ENCODE assay signal across 15 cellular contexts in genomic region chr1:17441993-17442357, GRCh38. TPM values are rescaled to one million over a fixed set of nuclear protein-coding genes. Genes with fewer than 3 reads are reported as not detected.
DNase-seq lines count a peak whose midpoint lies in the region; ATAC-seq and TF ChIP-seq lines count a peak whose summit lies in the region.
"Had no signal": no experiment of that assay in that cellular context is flagged by ENCODE, and none has a peak within 500 bp of the region (broad histone marks: within the 10 kb centered on the region; RNA-seq: fewer than 3 reads in every experiment).

No MANE protein-coding gene starts in this region.

- H3K4me2 ChIP-seq in SK-N-SH (peak overlapping the region; percentile 96; the same call in 1 of the 2 replicates), neural progenitor cell (peak overlapping the region; percentile 99)

- H3K36me3 Mint-ChIP-seq in neural progenitor cell: no peaks in the 10 kb centered on the region
- H3K36me3 Mint-ChIP-seq: natural killer cell had no signal

- TF ChIP-seq EP300 in SK-N-SH (IDR thresholded peaks at IDR 0.05; ENCODE audit: borderline replicate concordance in 1 of 2, low read depth in 1 of 2, low read length in 1 of 2) (no peak), transverse colon (IDR thresholded peaks at IDR 0.05; ENCODE audit: low read depth) (no peak)

- TF ChIP-seq POLR2A in transverse colon (IDR thresholded peaks at IDR 0.05): no peak

- POLR2A ChIA-PET in SK-N-SH (lab: Yijun Ruan, JAX): no interaction called here

- no peak overlapping the region for H3K4me3 ChIP-seq in SK-N-SH (ENCODE audit: low read depth in 2 of 2, low read length in 1 of 2)
- peak overlapping the region; percentile 1; the same call in 1 of the 2 replicates for H3K4me3 ChIP-seq in HUES64 (ENCODE audit: low read length)
- H3K4me3 ChIP-seq in adipocyte (ENCODE audit: low read length): no peak overlapping the region
- H3K4me3 ChIP-seq in neural progenitor cell: no peak overlapping the region
- H3K4me3 ChIP-seq in transverse colon: no peak overlapping the region

- H3K9me3 ChIP-seq in SK-N-SH: no peaks in the 10 kb centered on the region
- H3K9me3 ChIP-seq in HUES64 (ENCODE audit: insufficient read depth, low read depth, low read length): no peaks in the 10 kb centered on the region
- H3K9me3 ChIP-seq in adipocyte (ENCODE audit: control insufficient read depth, low read length): no peaks in the 10 kb centered on the region
- no peaks in the 10 kb centered on the region for H3K9me3 ChIP-seq in neural progenitor cell (ENCODE audit: low read depth)
- no peaks in the 10 kb centered on the region for H3K9me3 ChIP-seq in transverse colon

- H3K9ac ChIP-seq in SK-N-SH (no peak overlapping the region), HUES64 (ENCODE audit: low read depth, low read length) (no peak overlapping the region), adipocyte (ENCODE audit: low read length) (peak overlapping the region; percentile 87), neural progenitor cell (no peak overlapping the region)

- TF ChIP-seq CTCF in SK-N-SH (IDR thresholded peaks at IDR 0.05) (no peak), neural progenitor cell (IDR thresholded peaks at IDR 0.05) (no peak), transverse colon (IDR thresholded peaks at IDR 0.05) (no peak)

- H3K27ac Mint-ChIP-seq in neural progenitor cell: no peak overlapping the region
- H3K27ac Mint-ChIP-seq: natural killer cell had no signal

- peaks cover 0 to under 1% of the 10 kb centered on the region in 2 experiments for H3K36me3 ChIP-seq in SK-N-SH (replicated peaks in 1 of 2; ENCODE audit: control insufficient read depth in 1 of 2, insufficient read depth in 2 of 2, low read length in 1 of 2)
- H3K36me3 ChIP-seq in HUES64 (ENCODE audit: insufficient read depth, low read length): peaks cover 3% of the 10 kb centered on the region
- H3K36me3 ChIP-seq in adipocyte (ENCODE audit: control insufficient read depth, insufficient read depth, low read length, severe bottlenecking): no peaks in the 10 kb centered on the region
- no peaks in the 10 kb centered on the region for H3K36me3 ChIP-seq in neural progenitor cell
- no peaks in the 10 kb centered on the region for H3K36me3 ChIP-seq in transverse colon

- DNase-seq in SK-N-SH (no peak), adipocyte (ENCODE audit: low read depth) (no peak), neural progenitor cell (ENCODE audit: low spot score) (no peak), GF-D8 (lab: John Stamatoyannopoulos, UW) (no peak), mesenteric fat pad (ENCODE audit: low spot score) (no peak), transverse colon (no peak)
- DNase-seq: activated gamma-delta T cell, glutamatergic neuron, left cardiac atrium, natural killer cell, NCI-H1105, SW 1271 had no signal

- H3K27me3 Mint-ChIP-seq in neural progenitor cell (ENCODE audit: insufficient read depth, low read depth): peaks cover 21% of the 10 kb centered on the region

- CTCF ChIA-PET in SK-N-SH (lab: Yijun Ruan, JAX): interaction anchor here (0.6 to 5.7 kb wide), 4 partner anchors 10 to 35 kb away, joined by 3 to 35 read pairs (median 7); no protein-coding TSS in a partner anchor

- ATAC-seq in SK-N-SH treated with all-trans-retinoic acid at 6 μM for 48 hours: no peak
- ATAC-seq: left cardiac atrium, natural killer cell had no signal

- intact Hi-C loops in transverse colon (cut with DNase I; ENCODE audit: low total_unique reads): no loop called here

- H4K20me1 ChIP-seq in SK-N-SH (ENCODE audit: insufficient read depth): 0 out of 2 replicates have a peak, but pooled peaks cover 3% of the 10 kb centered on the region
- peaks cover 3% of the 10 kb centered on the region for H4K20me1 ChIP-seq in neural progenitor cell (ENCODE audit: low read depth)

- peaks cover 11 to 37% of the 10 kb centered on the region in 2 experiments for H3K4me1 ChIP-seq in SK-N-SH (ENCODE audit: control insufficient read depth in 1 of 2, insufficient read depth in 2 of 2, low read depth in 1 of 2, low read length in 1 of 2)
- peaks cover 25% of the 10 kb centered on the region for H3K4me1 ChIP-seq in HUES64 (ENCODE audit: insufficient read depth, low read length)
- H3K4me1 ChIP-seq in adipocyte (ENCODE audit: control insufficient read depth, insufficient read depth, low read length): peaks cover 31% of the 10 kb centered on the region
- H3K4me1 ChIP-seq in neural progenitor cell: peaks cover 20% of the 10 kb centered on the region
- H3K4me1 ChIP-seq in transverse colon: peaks cover 6 to 20% (median 10%) of the 10 kb centered on the region in 4 donors

- no peaks in the 10 kb centered on the region for H3K9me2 ChIP-seq in SK-N-SH

- H3K27me3 ChIP-seq in SK-N-SH (ENCODE audit: insufficient read depth): no peaks in the 10 kb centered on the region
- H3K27me3 ChIP-seq in HUES64 (ENCODE audit: insufficient read depth, low read length): peaks cover 23% of the 10 kb centered on the region
- no peaks in the 10 kb centered on the region for H3K27me3 ChIP-seq in adipocyte (replicated peaks; ENCODE audit: control insufficient read depth, insufficient read depth, low read length)
- H3K27me3 ChIP-seq in neural progenitor cell: peaks cover 30% of the 10 kb centered on the region
- H3K27me3 ChIP-seq in transverse colon: no peaks in the 10 kb centered on the region

- H3K4me1 Mint-ChIP-seq in neural progenitor cell: peaks cover 17% of the 10 kb centered on the region

- H2AFZ ChIP-seq in SK-N-SH (ENCODE audit: low read depth) (no peak overlapping the region), neural progenitor cell (replicated peaks) (no peak overlapping the region)

- H3K27ac ChIP-seq in SK-N-SH (ENCODE audit: low read depth in 2 of 2, low read length in 1 of 2) (peak overlapping the region in 1 of 2 experiments; percentile 79; a peak in 2 of 4 replicates), HUES64 (ENCODE audit: low read depth, low read length) (no peak overlapping the region), neural progenitor cell (no peak overlapping the region), transverse colon (no peak overlapping the region)

- H3F3A ChIP-seq in SK-N-SH (replicated peaks; ENCODE audit: insufficient read depth) (peaks cover 34% of the 10 kb centered on the region), neural progenitor cell (ENCODE audit: low read depth) (peaks cover 32% of the 10 kb centered on the region)

- H3K9me3 Mint-ChIP-seq in neural progenitor cell: no peaks in the 10 kb centered on the region
- H3K9me3 Mint-ChIP-seq: central memory CD8-positive, alpha-beta T cell; natural killer cell had no signal

- in situ Hi-C loops in transverse colon (cut with MboI; ENCODE audit: low pct_ligation_motif_present in 1 of 4, low pct_unique_long_range_greater_than_20kb in 1 of 4, low sequenced_read_pairs in 3 of 4): no loop called here

- 95% methylated on average over 4 of the region's 4 CpGs for WGBS in SK-N-SH (ENCODE audit: low lambda C conversion rate)
- WGBS in HUES64: 86% methylated on average over 3 of the region's 4 CpGs
- WGBS in transverse colon (ENCODE audit: low coverage in 1 of 2), 2 donors: 86% methylated on average over 4 of the region's 4 CpGs; no CpG with 5 or more reads in 1 of the 2 donors

- H3K79me2 ChIP-seq in SK-N-SH (ENCODE audit: insufficient read depth): peaks cover 24% of the 10 kb centered on the region
- peaks cover 21% of the 10 kb centered on the region for H3K79me2 ChIP-seq in neural progenitor cell (ENCODE audit: low read depth)

- no peak for TF ChIP-seq RAD21 in SK-N-SH (IDR thresholded peaks at IDR 0.05; ENCODE audit: low read length)

- H3K4me3 Mint-ChIP-seq in neural progenitor cell: no peak overlapping the region
- H3K4me3 Mint-ChIP-seq: central memory CD8-positive, alpha-beta T cell; natural killer cell had no signal

TF ChIP-seq in SK-N-SH, 30 proteins besides CTCF, POLR2A, EP300 and RAD21 (continues in another document):
- TF ChIP-seq GATA2 (CRISPR knock-in tag; IDR thresholded peaks at IDR 0.05) (no peak), ZBTB33 (IDR thresholded peaks at IDR 0.05; ENCODE audit: borderline replicate concordance, low read depth) (no peak)

TF ChIP-seq in SK-N-SH treated with all-trans-retinoic acid at 6 μM for 48 hours, 23 proteins besides CTCF, POLR2A, EP300 and RAD21 (continues in another document):
- TF ChIP-seq OSR1 (CRISPR knock-in tag; IDR thresholded peaks at IDR 0.05): no peak
- no peak for TF ChIP-seq CREB5 (CRISPR knock-in tag; IDR thresholded peaks at IDR 0.05; ENCODE audit: low read depth)
- no peak for TF ChIP-seq ISL1 (CRISPR knock-in tag; IDR thresholded peaks at IDR 0.05)
- TF ChIP-seq SNAI2 (CRISPR knock-in tag; IDR thresholded peaks at IDR 0.05): no peak
- no peak for TF ChIP-seq RARB (CRISPR knock-in tag; IDR thresholded peaks at IDR 0.05)
- no peak for TF ChIP-seq GLIS3 (CRISPR knock-in tag; IDR thresholded peaks at IDR 0.05)
- no peak for TF ChIP-seq ZNF70 (CRISPR knock-in tag; IDR thresholded peaks at IDR 0.05)
- TF ChIP-seq ZNF565 (CRISPR knock-in tag; conservative IDR thresholded peaks at IDR 0.05; ENCODE audit: low read depth): no peak
- TF ChIP-seq CSDC2 (CRISPR knock-in tag; IDR thresholded peaks at IDR 0.05): no peak
- no peak for TF ChIP-seq ARNTL (CRISPR knock-in tag; IDR thresholded peaks at IDR 0.05; ENCODE audit: borderline replicate concordance, low read depth)
- TF ChIP-seq ZFP30 (CRISPR knock-in tag; IDR thresholded peaks at IDR 0.05): no peak

RNA-seq across cellular contexts. Expression of gene RCC2, which starts 2.5 kb away (rescaled TPM):
- polyA plus RNA-seq in SK-N-SH (2012; rRNA removed): 48.2 and 53.8 TPM in 2 replicates
- polyA plus RNA-seq in SK-N-SH (2012; cell fraction: cytosol; rRNA removed): 33.7 and 41.4 TPM in 2 replicates
- polyA plus RNA-seq in SK-N-SH (2012; cell fraction: nucleus; rRNA removed): 101 and 121 TPM in 2 replicates
- polyA plus RNA-seq in HUES64 (2013, experiment 1 of 2): 225 TPM
- polyA plus RNA-seq in HUES64 (2013, experiment 2 of 2): 198 TPM
- total RNA-seq in neural progenitor cell (ENCODE audit: low replicate concordance): 126 and 165 TPM in 2 replicates
- total RNA-seq in mesenteric fat pad: 41.3 TPM
- total RNA-seq in transverse colon: 10 to 100 TPM; 22.0 to 82.2 (median 25.3) TPM
